In the genomic region with DNA sequence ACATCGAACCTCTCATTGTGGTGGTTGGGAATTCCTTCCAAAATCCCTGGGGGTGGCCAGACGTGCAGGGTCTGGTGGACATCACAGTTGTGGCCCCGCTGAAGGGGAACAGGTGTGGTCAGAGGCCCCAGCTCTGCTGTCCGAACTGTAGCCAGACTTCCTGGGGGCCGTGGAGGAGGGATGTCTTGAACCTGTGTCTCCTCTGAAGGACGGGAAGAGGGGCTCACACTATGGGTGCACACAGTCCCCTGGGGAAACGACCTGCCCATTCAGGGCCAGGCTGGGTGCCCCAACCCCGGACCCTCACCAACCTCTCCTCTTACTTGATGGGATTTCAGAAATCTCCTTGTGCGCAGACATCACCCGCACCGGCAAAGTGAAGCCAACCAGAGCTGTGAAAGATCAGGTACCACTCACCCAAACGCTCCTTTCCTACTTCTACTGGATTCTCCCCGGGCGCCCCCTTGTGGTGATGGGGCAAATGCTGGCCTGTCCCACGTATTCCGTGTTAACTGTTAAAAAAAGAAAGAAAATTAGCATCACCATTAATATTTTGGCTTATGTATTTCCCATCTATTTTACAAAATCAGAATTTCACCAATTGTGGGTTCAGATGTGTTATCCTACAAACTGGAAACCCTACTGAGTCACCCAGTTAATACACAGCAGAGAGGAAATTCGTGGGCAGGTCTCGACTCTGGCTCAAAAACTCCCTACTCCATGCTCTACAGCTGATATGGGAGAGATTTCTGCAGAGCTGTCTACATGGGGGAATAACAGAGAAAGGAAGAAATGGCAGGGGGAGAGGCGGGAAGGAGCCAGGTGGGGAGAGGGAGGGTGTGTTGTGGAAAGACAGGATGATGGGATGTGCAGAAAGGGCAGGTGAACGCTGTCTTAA, we compare ENCODE assay signal across 8 cellular contexts. TPM values are rescaled to one million over a fixed set of nuclear protein-coding genes. Genes with fewer than 3 reads are reported as not detected.
DNase-seq lines count a peak whose midpoint lies in the region; ATAC-seq lines count a peak whose summit lies in the region.

No MANE protein-coding gene starts in this region.

- intact Hi-C loops in Right ventricle myocardium inferior (cut with DNase I) (loop anchor here (2.0 to 10.0 kb wide), 2 partner anchors 211 to 271 kb away; no protein-coding TSS in a partner anchor), cardiac septum (cut with DNase I) (loop anchor here (5.0 kb wide), 2 partner anchors 209 to 274 kb away; no protein-coding TSS in a partner anchor)
- intact Hi-C loops in activated CD4-positive, alpha-beta T cell treated with anti-CD3 and anti-CD28 coated beads, Interleukin-2, amount 10 ng/mL, durations not matched to agents 24 days and 14 days (cut with micrococcal nuclease): loop anchor here (10.0 kb wide), 1 partner anchor 211 kb away; no protein-coding TSS in a partner anchor

- H3K27ac Mint-ChIP-seq in activated CD4-positive, alpha-beta T cell treated with anti-CD3 and anti-CD28 coated beads, Interleukin-2, amount 10 ng/mL, durations not matched to agents 24 days and 14 days: no peak overlapping the region

- H3K36me3 Mint-ChIP-seq in activated CD4-positive, alpha-beta T cell treated with anti-CD3 and anti-CD28 coated beads, Interleukin-2, amount 10 ng/mL, durations not matched to agents 24 days and 14 days (ENCODE audit: low read depth): no peaks in the 10 kb centered on the region

- H3K27me3 Mint-ChIP-seq in activated CD4-positive, alpha-beta T cell treated with anti-CD3 and anti-CD28 coated beads, Interleukin-2, amount 10 ng/mL, durations not matched to agents 24 days and 14 days: peaks cover 3% of the 10 kb centered on the region

- H3K9me3 Mint-ChIP-seq in activated CD4-positive, alpha-beta T cell treated with anti-CD3 and anti-CD28 coated beads, Interleukin-2, amount 10 ng/mL, durations not matched to agents 24 days and 14 days: no peaks in the 10 kb centered on the region

- peaks cover 3% of the 10 kb centered on the region for H3K4me1 Mint-ChIP-seq in activated CD4-positive, alpha-beta T cell treated with anti-CD3 and anti-CD28 coated beads, Interleukin-2, amount 10 ng/mL, durations not matched to agents 24 days and 14 days

- no peak overlapping the region for H3K4me3 Mint-ChIP-seq in activated CD4-positive, alpha-beta T cell treated with anti-CD3 and anti-CD28 coated beads, Interleukin-2, amount 10 ng/mL, durations not matched to agents 24 days and 14 days

- ATAC-seq in Right ventricle myocardium inferior: no peak

- DNase-seq in Right ventricle myocardium inferior (ENCODE audit: missing footprints) (peak; percentile 80), cardiac septum (ENCODE audit: low spot score) (no peak), NCI-H2171 treated with DMSO at 0.1 percent for 48 hours (lab: John Stamatoyannopoulos, UW) (peak; percentile 74), dermis blood vessel endothelial cell (peak; percentile 77), lung microvascular endothelial cell (ENCODE audit: low read depth in 2 of 2) (peak; percentile 58 to 68), middle frontal gyrus (ENCODE audit: extremely low spot score, low spot score) (no peak)
- DNase-seq in activated CD4-positive, alpha-beta T cell treated with anti-CD3 and anti-CD28 coated beads, Interleukin-2, amount 10 ng/mL, durations not matched to agents 24 days and 14 days: peak; percentile 87
- DNase-seq in stimulated activated CD8-positive, alpha-beta memory T cell treated with anti-CD3 and anti-CD28 coated beads, Interleukin-12 subunit alpha, Interleukin-12 subunit beta, amount 100 ng/mL, for 4 hours (ENCODE audit: low read depth): peak; percentile 18

RNA-seq across cellular contexts. Expression of a gene that starts 28.1 kb away (rescaled TPM):
- total RNA-seq in Right ventricle myocardium inferior (0.24 TPM), cardiac septum (2.7 TPM), dermis blood vessel endothelial cell (not detected in 2 replicates), lung microvascular endothelial cell (not detected in 2 replicates)
- 0.09 and 0.12 TPM in 2 replicates for total RNA-seq in activated CD4-positive, alpha-beta T cell treated with anti-CD3 and anti-CD28 coated beads, Interleukin-2, amount 10 ng/mL, durations not matched to agents 24 days and 14 days

RNA-seq across cellular contexts. Expression of a gene that starts 35.9 kb away (rescaled TPM):
- not detected for total RNA-seq in Right ventricle myocardium inferior
- total RNA-seq in cardiac septum: not detected
- not detected in 2 replicates for total RNA-seq in activated CD4-positive, alpha-beta T cell treated with anti-CD3 and anti-CD28 coated beads, Interleukin-2, amount 10 ng/mL, durations not matched to agents 24 days and 14 days
- total RNA-seq in dermis blood vessel endothelial cell: not detected in 2 replicates
- not detected in 2 replicates for total RNA-seq in lung microvascular endothelial cell

Comparison
In these comparisons a context has a peak if more than half of its experiments do, and no peak if none do; other contexts are left out.
1. DNase-seq: peak in Right ventricle myocardium inferior (single experiment), NCI-H2171 treated with DMSO at 0.1 percent for 48 hours (single experiment), activated CD4-positive, alpha-beta T cell treated with anti-CD3 and anti-CD28 coated beads, Interleukin-2, amount 10 ng/mL, durations not matched to agents 24 days and 14 days (single experiment), dermis blood vessel endothelial cell (single experiment), lung microvascular endothelial cell (2 of 2) and stimulated activated CD8-positive, alpha-beta memory T cell treated with anti-CD3 and anti-CD28 coated beads, Interleukin-12 subunit alpha, Interleukin-12 subunit beta, amount 100 ng/mL, for 4 hours (single experiment); none in cardiac septum (single experiment) and middle frontal gyrus (single experiment).